14 cellular contexts compared by ENCODE assay signal in the genomic region with DNA sequence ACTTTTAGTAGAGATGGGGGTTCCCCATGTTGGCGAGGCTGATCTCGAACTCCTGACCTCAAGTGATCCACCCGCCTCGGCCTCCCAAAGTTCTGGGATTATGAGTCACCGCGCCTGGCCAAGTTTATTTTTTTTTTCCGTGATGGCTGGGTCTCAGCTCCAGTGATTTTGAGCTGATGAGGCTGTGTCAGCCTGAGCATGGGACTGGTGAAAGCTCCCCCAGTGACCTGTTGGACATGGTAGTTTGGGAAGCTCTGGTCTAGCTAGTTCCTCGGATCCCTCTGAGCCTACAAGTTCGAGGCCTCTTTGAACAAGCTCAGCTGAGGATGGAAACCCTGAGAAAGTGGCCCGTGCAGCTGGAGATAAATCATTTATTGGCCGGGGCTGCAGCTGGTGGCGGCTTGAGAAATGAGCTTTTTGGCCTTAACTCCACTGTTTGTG.
DNase-seq lines count a peak whose midpoint lies in the region; ATAC-seq, FAIRE-seq and TF ChIP-seq lines count a peak whose summit lies in the region.
"Had no signal": no experiment of that assay in that cellular context is flagged by ENCODE, and none has a peak within 500 bp of the region (broad histone marks: within the 10 kb centered on the region; RNA-seq: fewer than 3 reads in every experiment).

No MANE protein-coding gene starts in this region.

- H3K4me1 ChIP-seq in kidney (ENCODE audit: control insufficient read depth in 1 of 2, insufficient read depth in 1 of 2, low read depth in 1 of 2, low read length in 2 of 2) = peaks cover 6 to 16% of the 10 kb centered on the region in 2 donors
- H3K4me1 ChIP-seq in skeletal muscle tissue (ENCODE audit: control insufficient read depth in 3 of 3, insufficient read depth in 3 of 3, low read length in 3 of 3) = peaks cover 22 to 31% (median 29%) of the 10 kb centered on the region in 3 donors
- H3K4me1 ChIP-seq in PC-3 (ENCODE audit: insufficient read depth, low read length) = peaks cover 34% of the 10 kb centered on the region

- H3K27me3 ChIP-seq in brain microvascular endothelial cell (replicated peaks) = no peaks in the 10 kb centered on the region
- no peaks in the 10 kb centered on the region for H3K27me3 ChIP-seq in skeletal muscle tissue (ENCODE audit: control insufficient read depth in 3 of 3, insufficient read depth in 3 of 3, low read length in 3 of 3)
- H3K27me3 ChIP-seq in PC-3 (ENCODE audit: low read length) = no peaks in the 10 kb centered on the region

- BruUV-seq in PC-3 (replicated peaks; lab: Mats Ljungman, UMichigan) = no TSS peak

- H3K36me3 ChIP-seq in brain microvascular endothelial cell (replicated peaks) (no peaks in the 10 kb centered on the region), kidney (ENCODE audit: control insufficient read depth in 1 of 2, insufficient read depth in 2 of 2, low read length in 2 of 2) (no peaks in the 10 kb centered on the region), skeletal muscle tissue (ENCODE audit: control insufficient read depth in 3 of 3, insufficient read depth in 3 of 3, low read length in 3 of 3) (no peaks in the 10 kb centered on the region), PC-3 (ENCODE audit: low read depth, low read length) (no peaks in the 10 kb centered on the region)
- H3K36me3 ChIP-seq: WERI-Rb-1 had no signal

- TF ChIP-seq CTCF in brain microvascular endothelial cell (IDR thresholded peaks at IDR 0.05; ENCODE audit: low read depth, low read length, missing control alignments) = no peak
- no peak for TF ChIP-seq CTCF in kidney (IDR thresholded peaks at IDR 0.05; ENCODE audit: borderline replicate concordance, extremely low read depth, insufficient read depth)
- no peak for TF ChIP-seq CTCF in PC-3 (conservative IDR thresholded peaks at IDR 0.05; ENCODE audit: low read depth, low read length)

- POLR2A ChIA-PET in PC-3 (lab: Charles Lee; ENCODE audit: unreplicated experiment) = no interaction called here

- peaks cover 6% of the 10 kb centered on the region for H3F3A ChIP-seq in PC-3 (ENCODE audit: low read length, unreplicated experiment)

- no peaks in the 10 kb centered on the region for H3K79me2 ChIP-seq in PC-3 (ENCODE audit: low read length)

- H2AFZ ChIP-seq in PC-3 (ENCODE audit: low read length) = no peak overlapping the region

- no peaks in the 10 kb centered on the region for H4K20me1 ChIP-seq in PC-3 (ENCODE audit: low read length)

- intact Hi-C loops in kidney (cut with DNase I) = no loop called here
- intact Hi-C loops in PC-3 (cut with micrococcal nuclease) = no loop called here

- no peaks in the 10 kb centered on the region for H3K9me3 ChIP-seq in kidney (ENCODE audit: control insufficient read depth in 1 of 2, low read length in 2 of 2)
- peaks cover 0 to 5% (median 0%) of the 10 kb centered on the region in 3 donors for H3K9me3 ChIP-seq in skeletal muscle tissue (ENCODE audit: control insufficient read depth in 3 of 3, low read length in 3 of 3)
- H3K9me3 ChIP-seq in PC-3 (ENCODE audit: low read length) = no peaks in the 10 kb centered on the region

- in situ Hi-C loops in brain microvascular endothelial cell (cut with HindIII; ENCODE audit: low pct_ligation_motif_present, low sequenced_read_pairs) = no loop called here

- DNase-seq in EL = peak; percentile 57
- DNase-seq in brain microvascular endothelial cell = no peak
- no peak for DNase-seq in kidney
- no peak for DNase-seq in PC-3
- no peak for DNase-seq in Kasumi-1 (lab: John Stamatoyannopoulos, UW)
- no peak for DNase-seq in SIG-M5 treated with dmso at 0.1 percent for 504 hours (lab: John Stamatoyannopoulos, UW; ENCODE audit: unreplicated experiment)
- DNase-seq: activated T-cell treated with anti-CD3 and anti-CD28 coated beads, Interleukin-2, amount 50 U/mL, for 4 hours; GOT3; NCI-H2171 treated with DMSO at 0.1 percent for 48 hours; RPMI8226; stimulated activated CD4-positive, alpha-beta T cell treated with anti-CD3 and anti-CD28 coated beads, Interleukin-12 subunit alpha, Interleukin-12 subunit beta, amount 100 ng/mL, for 4 hours; WERI-Rb-1 had no signal

- no peak overlapping the region for H3K4me2 ChIP-seq in PC-3 (ENCODE audit: low read length)

- H3K9ac ChIP-seq in kidney (ENCODE audit: low read length in 2 of 2) = no peak overlapping the region
- no peak overlapping the region for H3K9ac ChIP-seq in skeletal muscle tissue (ENCODE audit: low read depth in 1 of 3, low read length in 3 of 3)
- no peak overlapping the region for H3K9ac ChIP-seq in PC-3 (ENCODE audit: low read length)

- CTCF ChIA-PET in PC-3 (lab: Charles Lee) = no interaction called here

- no peak overlapping the region for H3K4me3 ChIP-seq in brain microvascular endothelial cell (ENCODE audit: low read depth, low read length)
- H3K4me3 ChIP-seq in kidney (ENCODE audit: low read length in 2 of 2) = no peak overlapping the region
- no peak overlapping the region for H3K4me3 ChIP-seq in skeletal muscle tissue (ENCODE audit: low read length in 3 of 3)
- H3K4me3 ChIP-seq in PC-3 (ENCODE audit: low read length) = no peak overlapping the region

- H3K9me2 ChIP-seq in PC-3 (replicated peaks; ENCODE audit: low read length) = no peaks in the 10 kb centered on the region

- no peak for FAIRE-seq in kidney (lab: Jason Lieb, UNC)

- ATAC-seq in PC-3 (no peak), GM18517 (IDR thresholded peaks at IDR 0.05; ENCODE audit: unreplicated experiment) (no peak)
- ATAC-seq: activated T-cell treated with anti-CD3 and anti-CD28 coated beads, Interleukin-2, amount 50 U/mL, for 4 hours had no signal

- H3K27ac ChIP-seq in brain microvascular endothelial cell (peak overlapping the region; percentile 80), kidney (ENCODE audit: low read depth in 2 of 2, low read length in 2 of 2) (peak overlapping the region; percentile 45 to 69), skeletal muscle tissue (ENCODE audit: low read depth, low read length) (peak overlapping the region; percentile 77), PC-3 (ENCODE audit: low read length) (no peak overlapping the region)
- H3K27ac ChIP-seq: WERI-Rb-1 had no signal
